1 cellular context compared by ENCODE assay signal in the genomic region with DNA sequence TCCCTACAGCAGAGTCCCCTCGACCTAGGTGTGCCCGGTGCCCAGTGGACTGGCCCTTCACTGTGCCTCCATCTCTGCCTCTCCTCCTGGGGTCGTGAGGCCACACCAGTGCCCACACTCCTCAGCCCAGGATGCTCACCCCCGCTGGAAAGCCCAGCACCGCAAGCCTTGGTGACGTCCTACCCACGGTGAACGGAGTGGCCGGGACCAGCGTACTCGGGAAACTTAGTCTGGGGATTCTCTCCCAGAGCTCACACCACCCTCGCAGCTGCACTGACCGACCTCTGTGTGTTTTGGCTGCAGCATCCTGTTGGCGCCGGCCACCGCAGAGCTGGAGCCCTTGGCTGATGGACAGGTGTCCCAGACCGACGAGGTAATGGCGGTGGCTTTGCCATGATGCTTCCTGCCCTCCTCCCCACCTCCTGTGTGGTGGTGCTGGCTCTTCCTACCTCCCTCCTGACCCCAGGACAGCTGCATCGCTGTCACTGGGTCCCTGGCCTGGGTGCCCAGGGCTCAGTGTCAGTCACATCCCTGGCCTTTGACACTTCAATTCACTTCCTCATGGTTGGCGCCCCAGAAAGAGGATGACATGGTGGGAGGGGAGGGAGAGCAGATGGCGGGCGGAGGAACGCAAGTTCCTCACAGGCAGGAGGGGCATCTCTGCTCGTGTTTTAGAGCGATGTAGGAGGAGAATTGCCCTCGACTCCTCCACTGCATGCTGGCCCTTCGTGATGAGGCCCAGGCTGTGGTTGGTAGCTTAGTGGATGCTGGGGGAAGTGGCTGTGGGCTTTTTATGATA.
TF ChIP-seq lines count a peak whose summit lies in the region.

No MANE protein-coding gene starts in this region.

TF ChIP-seq in IMR-90, 13 proteins besides CTCF, POLR2A, EP300 and RAD21:
- TF ChIP-seq BHLHE40 (IDR thresholded peaks at IDR 0.05; ENCODE audit: low read depth, low read length), result no peak
- no peak for TF ChIP-seq RFX5 (IDR thresholded peaks at IDR 0.05; ENCODE audit: low read depth, low read length)
- TF ChIP-seq MAFK (IDR thresholded peaks at IDR 0.05; ENCODE audit: low read depth, low read length), result no peak
- no peak for TF ChIP-seq CEBPB (IDR thresholded peaks at IDR 0.05; ENCODE audit: low read depth, low read length)
- no peak for TF ChIP-seq NFE2L2 (IDR thresholded peaks at IDR 0.05; ENCODE audit: low read depth, low read length)
- TF ChIP-seq, protein P1, sequence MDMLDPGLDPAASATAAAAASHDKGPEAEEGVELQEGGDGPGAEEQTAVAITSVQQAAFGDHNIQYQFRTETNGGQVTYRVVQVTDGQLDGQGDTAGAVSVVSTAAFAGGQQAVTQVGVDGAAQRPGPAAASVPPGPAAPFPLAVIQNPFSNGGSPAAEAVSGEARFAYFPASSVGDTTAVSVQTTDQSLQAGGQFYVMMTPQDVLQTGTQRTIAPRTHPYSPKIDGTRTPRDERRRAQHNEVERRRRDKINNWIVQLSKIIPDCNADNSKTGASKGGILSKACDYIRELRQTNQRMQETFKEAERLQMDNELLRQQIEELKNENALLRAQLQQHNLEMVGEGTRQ (IDR thresholded peaks at IDR 0.05; ENCODE audit: low read depth, low read length), result no peak
- no peak for TF ChIP-seq RCOR1 (IDR thresholded peaks at IDR 0.05; ENCODE audit: insufficient replicate concordance, low read length)
- TF ChIP-seq SMC3 (IDR thresholded peaks at IDR 0.05; ENCODE audit: low read depth, low read length), result no peak
- TF ChIP-seq, protein P2, sequence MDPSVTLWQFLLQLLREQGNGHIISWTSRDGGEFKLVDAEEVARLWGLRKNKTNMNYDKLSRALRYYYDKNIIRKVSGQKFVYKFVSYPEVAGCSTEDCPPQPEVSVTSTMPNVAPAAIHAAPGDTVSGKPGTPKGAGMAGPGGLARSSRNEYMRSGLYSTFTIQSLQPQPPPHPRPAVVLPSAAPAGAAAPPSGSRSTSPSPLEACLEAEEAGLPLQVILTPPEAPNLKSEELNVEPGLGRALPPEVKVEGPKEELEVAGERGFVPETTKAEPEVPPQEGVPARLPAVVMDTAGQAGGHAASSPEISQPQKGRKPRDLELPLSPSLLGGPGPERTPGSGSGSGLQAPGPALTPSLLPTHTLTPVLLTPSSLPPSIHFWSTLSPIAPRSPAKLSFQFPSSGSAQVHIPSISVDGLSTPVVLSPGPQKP (IDR thresholded peaks at IDR 0.05; ENCODE audit: borderline replicate concordance, low read depth, low read length), result no peak
- no peak for TF ChIP-seq CHD1 (IDR thresholded peaks at IDR 0.05; ENCODE audit: low read depth, low read length)
- no peak for TF ChIP-seq FOS (IDR thresholded peaks at IDR 0.05; ENCODE audit: low read depth, low read length)
TF ChIP-seq in IMR-90: peak in this region for 0.
